Comparison of ENCODE assay signal across 20 cellular contexts in genomic region chr22:39579909-39580571, GRCh38. TPM values are rescaled to one million over a fixed set of nuclear protein-coding genes. Genes with fewer than 3 reads are reported as not detected.
A peak's percentile ranks its signal among the peaks of the same experiment; 100 is the strongest.
DNase-seq lines count a peak whose midpoint lies in the region; ATAC-seq and TF ChIP-seq lines count a peak whose summit lies in the region.
"Had no signal": no experiment of that assay in that cellular context is flagged by ENCODE, and none has a peak within 500 bp of the region (broad histone marks: within the 10 kb centered on the region; RNA-seq: fewer than 3 reads in every experiment).

No MANE protein-coding gene starts in this region.

- DNase-seq in H7 (peak; percentile 69), left kidney (ENCODE audit: low read depth, low spot score) (peak; percentile 78), nephron progenitor cell (no peak), GF-D8 (lab: John Stamatoyannopoulos, UW) (no peak), middle frontal gyrus (ENCODE audit: extremely low spot score, low spot score) (no peak)
- no peak for DNase-seq in T-helper 2 cell treated with Interferon-gamma antibody and Interleukin-4, amounts not matched to agents 5 μg/mL and 100 μg/mL, for 36 hours (ENCODE audit: low spot score)
- DNase-seq: 8988T; BE2C; C1 segment of cervical spinal cord; CD4-positive, CD25-positive, alpha-beta regulatory T cell; CD8-positive, alpha-beta memory T cell; COR-L47; DMS 273 treated with DMSO at 0.1 percent for 48 hours; DMS53; DND-41; EL; GM23248; H9; IMR-90 had no signal

- peaks cover 8% of the 10 kb centered on the region for H3K9me3 Mint-ChIP-seq in nephron progenitor cell
- H3K9me3 Mint-ChIP-seq in T-helper 2 cell treated with Interferon-gamma antibody and Interleukin-4, amounts not matched to agents 5 μg/mL and 100 μg/mL, for 36 hours, result peaks cover 10% of the 10 kb centered on the region
- H3K9me3 Mint-ChIP-seq: CD8-positive, alpha-beta memory T cell had no signal

- H3K36me3 Mint-ChIP-seq in nephron progenitor cell (ENCODE audit: low read depth), result peaks cover 7% of the 10 kb centered on the region
- H3K36me3 Mint-ChIP-seq in T-helper 2 cell treated with Interferon-gamma antibody and Interleukin-4, amounts not matched to agents 5 μg/mL and 100 μg/mL, for 36 hours (ENCODE audit: low read depth), result no peaks in the 10 kb centered on the region

- ATAC-seq in GM21360 (IDR thresholded peaks at IDR 0.05; ENCODE audit: unreplicated experiment), result no peak

- peaks cover 10% of the 10 kb centered on the region for H3K27me3 Mint-ChIP-seq in nephron progenitor cell (ENCODE audit: low read depth, poor library complexity)
- H3K27me3 Mint-ChIP-seq in T-helper 2 cell treated with Interferon-gamma antibody and Interleukin-4, amounts not matched to agents 5 μg/mL and 100 μg/mL, for 36 hours (ENCODE audit: low read depth), result peaks cover 40% of the 10 kb centered on the region

- peak overlapping the region; percentile 83 for H3K27ac Mint-ChIP-seq in nephron progenitor cell
- H3K27ac Mint-ChIP-seq in T-helper 2 cell treated with Interferon-gamma antibody and Interleukin-4, amounts not matched to agents 5 μg/mL and 100 μg/mL, for 36 hours, result no peak overlapping the region
- H3K27ac Mint-ChIP-seq: CD4-positive, CD25-positive, alpha-beta regulatory T cell; CD8-positive, alpha-beta memory T cell had no signal

- no peak overlapping the region for H3K4me3 Mint-ChIP-seq in nephron progenitor cell
- H3K4me3 Mint-ChIP-seq in T-helper 2 cell treated with Interferon-gamma antibody and Interleukin-4, amounts not matched to agents 5 μg/mL and 100 μg/mL, for 36 hours, result no peak overlapping the region
- H3K4me3 Mint-ChIP-seq: CD4-positive, CD25-positive, alpha-beta regulatory T cell; CD8-positive, alpha-beta memory T cell; H9 had no signal

- peaks cover 52% of the 10 kb centered on the region for H3K4me1 Mint-ChIP-seq in nephron progenitor cell
- H3K4me1 Mint-ChIP-seq in T-helper 2 cell treated with Interferon-gamma antibody and Interleukin-4, amounts not matched to agents 5 μg/mL and 100 μg/mL, for 36 hours (ENCODE audit: low read depth), result no peaks in the 10 kb centered on the region
- H3K4me1 Mint-ChIP-seq: CD4-positive, CD25-positive, alpha-beta regulatory T cell; CD8-positive, alpha-beta memory T cell had no signal

- no peak for TF ChIP-seq CTCF in nephron progenitor cell (IDR thresholded peaks at IDR 0.05)

- H3K4me3 ChIP-seq in H7 (ENCODE audit: insufficient read depth, low read depth, low read length), result no peak overlapping the region
- H3K4me3 ChIP-seq: GM23248 had no signal

- H3K36me3 ChIP-seq in H7 (replicated peaks; ENCODE audit: control insufficient read depth, insufficient read depth, low read length), result no peaks in the 10 kb centered on the region
- H3K36me3 ChIP-seq: BE2C had no signal

- no peaks in the 10 kb centered on the region for H3K27me3 ChIP-seq in H7 (ENCODE audit: control insufficient read depth, insufficient read depth, low read length)
- H3K27me3 ChIP-seq: BE2C had no signal

RNA-seq across cellular contexts. Expression of gene CACNA1I, which starts 9.5 kb away (rescaled TPM):
- 0.31 and 0.55 TPM in 2 replicates for total RNA-seq in H7 (2014; rRNA removed; shearing (Covaris generic))
- total RNA-seq: GM23248 had no signal

RNA-seq across cellular contexts. Expression of gene RPS19BP1, which starts 47.5 kb away (rescaled TPM):
- 154 and 210 TPM in 2 replicates for total RNA-seq in H7 (2014; rRNA removed; shearing (Covaris generic))

RNA-seq across cellular contexts. Expression of gene ATF4, which starts 59.7 kb away (rescaled TPM):
- 466 and 503 TPM in 2 replicates for total RNA-seq in H7 (2014; rRNA removed; shearing (Covaris generic))

Comparison
In these comparisons a context has a peak if more than half of its experiments do, and no peak if none do; other contexts are left out.
1. DNase-seq: peak in H7 (single experiment) and left kidney (single experiment); none in nephron progenitor cell (single experiment), GF-D8 (single experiment), T-helper 2 cell treated with Interferon-gamma antibody and Interleukin-4, amounts not matched to agents 5 μg/mL and 100 μg/mL, for 36 hours (single experiment) and middle frontal gyrus (single experiment).